ENCODE assay signal across 9 cellular contexts in genomic region chr11:92765965-92766371, GRCh38.
DNase-seq lines count a peak whose midpoint lies in the region; ATAC-seq and TF ChIP-seq lines count a peak whose summit lies in the region.
"Had no signal": no experiment of that assay in that cellular context is flagged by ENCODE, and none has a peak within 500 bp of the region (broad histone marks: within the 10 kb centered on the region; RNA-seq: fewer than 3 reads in every experiment).

No MANE protein-coding gene starts in this region.

- no CpG with 5 or more reads among the region's 10 CpGs for WGBS in mesendoderm (ENCODE audit: extremely low coverage, insufficient coverage, low lambda C conversion rate)

- H3K27me3 Mint-ChIP-seq in activated naive CD8-positive, alpha-beta T cell, result peaks cover 18% of the 10 kb centered on the region
- H3K27me3 Mint-ChIP-seq in activated naive CD8-positive, alpha-beta T cell treated with anti-CD3 and anti-CD28 coated beads, Interleukin-2, amount 50 U/mL, for 24 hours, result peaks cover 16% of the 10 kb centered on the region
- H3K27me3 Mint-ChIP-seq in chondrocyte (ENCODE audit: low read depth), result no peaks in the 10 kb centered on the region

- TF ChIP-seq CTCF in chondrocyte (IDR thresholded peaks at IDR 0.05), result no peak
- TF ChIP-seq CTCF in uterus (IDR thresholded peaks at IDR 0.05), result no peak

- no peak overlapping the region for H3K4ac ChIP-seq in mesendoderm (ENCODE audit: low read depth, low read length)

- no peak overlapping the region for H3K23ac ChIP-seq in mesendoderm (ENCODE audit: low read length)

- H2BK120ac ChIP-seq in mesendoderm (ENCODE audit: low read depth, low read length), result no peak overlapping the region

- no peak overlapping the region for H3K56ac ChIP-seq in mesendoderm (ENCODE audit: low read length)

- H3K9me3 ChIP-seq in uterus, result no peaks in the 10 kb centered on the region

- no peak overlapping the region for H2BK15ac ChIP-seq in mesendoderm (replicated peaks; ENCODE audit: low read depth)

- no peak overlapping the region for H3K4me2 ChIP-seq in mesendoderm (ENCODE audit: low read length)
- H3K4me2 ChIP-seq: KMS-11 had no signal

- H3K27ac ChIP-seq in mesendoderm (ENCODE audit: low read depth, low read length), result no peak overlapping the region
- H3K27ac ChIP-seq in uterus, result peak overlapping the region in 1 of 2 donors; percentile 39
- H3K27ac ChIP-seq: KMS-11 had no signal

- H3K4me3 Mint-ChIP-seq in activated naive CD8-positive, alpha-beta T cell, result peak overlapping the region; percentile 56
- H3K4me3 Mint-ChIP-seq in activated naive CD8-positive, alpha-beta T cell treated with anti-CD3 and anti-CD28 coated beads, Interleukin-2, amount 50 U/mL, for 24 hours, result no peak overlapping the region
- peak overlapping the region; percentile 49 for H3K4me3 Mint-ChIP-seq in chondrocyte (ENCODE audit: unreplicated experiment)

- H3K79me2 ChIP-seq in mesendoderm (ENCODE audit: control insufficient read depth, insufficient read depth, low read length), result no peaks in the 10 kb centered on the region

- no peak overlapping the region for H3K27ac Mint-ChIP-seq in activated naive CD8-positive, alpha-beta T cell
- H3K27ac Mint-ChIP-seq in activated naive CD8-positive, alpha-beta T cell treated with anti-CD3 and anti-CD28 coated beads, Interleukin-2, amount 50 U/mL, for 24 hours, result no peak overlapping the region
- peak overlapping the region; percentile 43 for H3K27ac Mint-ChIP-seq in chondrocyte (ENCODE audit: unreplicated experiment)

- H3K4me1 ChIP-seq in mesendoderm (ENCODE audit: control insufficient read depth, low read depth, low read length) (peaks cover 1% of the 10 kb centered on the region), uterus (no peaks in the 10 kb centered on the region)

- no peak overlapping the region for H3K18ac ChIP-seq in mesendoderm (ENCODE audit: low read length)

- peaks cover 10% of the 10 kb centered on the region for H3K4me1 Mint-ChIP-seq in activated naive CD8-positive, alpha-beta T cell (ENCODE audit: low read depth)
- H3K4me1 Mint-ChIP-seq in activated naive CD8-positive, alpha-beta T cell treated with anti-CD3 and anti-CD28 coated beads, Interleukin-2, amount 50 U/mL, for 24 hours, result peaks cover 9% of the 10 kb centered on the region
- H3K4me1 Mint-ChIP-seq in chondrocyte (ENCODE audit: low read depth), result peaks cover 14% of the 10 kb centered on the region

- H3K79me1 ChIP-seq in mesendoderm (ENCODE audit: low read length), result no peaks in the 10 kb centered on the region

- DNase-seq in activated naive CD8-positive, alpha-beta T cell treated with anti-CD3 and anti-CD28 coated beads, Interleukin-2, amount 50 U/mL, for 24 hours, result no peak
- no peak for DNase-seq in chondrocyte (ENCODE audit: low spot score)
- DNase-seq in mesendoderm, result peak; percentile 79
- DNase-seq in uterus, result peak; percentile 25 to 44
- DNase-seq in NCI-H226, result no peak

- H2AK5ac ChIP-seq in mesendoderm (ENCODE audit: low read length), result no peak overlapping the region

- H4K8ac ChIP-seq in mesendoderm (ENCODE audit: low read depth, low read length), result no peak overlapping the region

- H4K5ac ChIP-seq in mesendoderm (ENCODE audit: low read length), result no peak overlapping the region

- H3K36me3 Mint-ChIP-seq in activated naive CD8-positive, alpha-beta T cell, result peaks cover 2% of the 10 kb centered on the region
- H3K36me3 Mint-ChIP-seq in activated naive CD8-positive, alpha-beta T cell treated with anti-CD3 and anti-CD28 coated beads, Interleukin-2, amount 50 U/mL, for 24 hours (ENCODE audit: low read depth), result no peaks in the 10 kb centered on the region
- peaks cover 2% of the 10 kb centered on the region for H3K36me3 Mint-ChIP-seq in chondrocyte (ENCODE audit: low read depth)

- no peak for ATAC-seq in activated naive CD8-positive, alpha-beta T cell treated with anti-CD3 and anti-CD28 coated beads, Interleukin-2, amount 50 U/mL, for 24 hours
- no peak for ATAC-seq in HG03175 (IDR thresholded peaks at IDR 0.05; ENCODE audit: unreplicated experiment)
- no peak for ATAC-seq in HG03571 (IDR thresholded peaks at IDR 0.05; ENCODE audit: unreplicated experiment)

- no peaks in the 10 kb centered on the region for H3K36me3 ChIP-seq in mesendoderm (ENCODE audit: control insufficient read depth, insufficient read depth, low read length)
- H3K36me3 ChIP-seq in uterus, result no peaks in the 10 kb centered on the region

- peak overlapping the region; percentile 23 for H3K9ac ChIP-seq in mesendoderm (ENCODE audit: low read length)
- H3K9ac ChIP-seq: KMS-11 had no signal

- H3K27me3 ChIP-seq in mesendoderm (ENCODE audit: insufficient read depth, low read length, poor library complexity) (no peaks in the 10 kb centered on the region), uterus (no peaks in the 10 kb centered on the region)

- H3K4me3 ChIP-seq in mesendoderm (ENCODE audit: low read length) (no peak overlapping the region), uterus (no peak overlapping the region)

- no peaks in the 10 kb centered on the region for H3K9me3 Mint-ChIP-seq in activated naive CD8-positive, alpha-beta T cell (ENCODE audit: low read depth)
- H3K9me3 Mint-ChIP-seq in activated naive CD8-positive, alpha-beta T cell treated with anti-CD3 and anti-CD28 coated beads, Interleukin-2, amount 50 U/mL, for 24 hours, result no peaks in the 10 kb centered on the region
- H3K9me3 Mint-ChIP-seq in chondrocyte (ENCODE audit: low read depth), result no peaks in the 10 kb centered on the region

- TF ChIP-seq POLR2A in uterus (IDR thresholded peaks at IDR 0.05), result no peak

- H2BK5ac ChIP-seq in mesendoderm (ENCODE audit: low read length), result no peak overlapping the region

- intact Hi-C loops in uterus (cut with DNase I; ENCODE audit: low total_unique reads), result no loop called here

Comparison
In these comparisons a context has a peak if more than half of its experiments do, and no peak if none do; other contexts are left out.
1. DNase-seq: peak in mesendoderm (single experiment) and uterus (2 of 2); none in activated naive CD8-positive, alpha-beta T cell treated with anti-CD3 and anti-CD28 coated beads, Interleukin-2, amount 50 U/mL, for 24 hours (single experiment), chondrocyte (single experiment) and NCI-H226 (single experiment).